ENCODE assay signal across 26 cellular contexts in the genomic region with DNA sequence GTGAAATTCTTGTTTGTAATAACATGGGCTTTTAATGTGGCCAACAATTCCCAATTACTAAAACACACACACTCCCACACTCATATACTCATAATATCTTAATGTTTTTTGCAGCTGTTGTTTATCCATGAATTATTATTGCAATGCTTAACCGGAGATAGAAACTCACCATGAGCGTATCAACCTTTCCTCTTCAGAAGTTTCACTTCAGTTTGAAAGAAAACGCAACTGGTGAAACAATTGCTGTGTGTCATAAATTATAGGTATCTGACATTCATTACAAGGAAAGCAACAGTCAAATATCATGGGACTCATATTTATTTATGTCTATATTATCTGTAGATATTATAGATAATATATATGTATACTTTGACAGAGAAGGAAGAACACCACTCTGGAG.
"Had no signal": no experiment of that assay in that cellular context is flagged by ENCODE, and none has a peak within 500 bp of the region (broad histone marks: within the 10 kb centered on the region; RNA-seq: fewer than 3 reads in every experiment).

No MANE protein-coding gene starts in this region.

- ATAC-seq: activated CD4-positive, CD25-positive, alpha-beta regulatory T cell treated with anti-CD3 and anti-CD28 coated beads, Interleukin-2, amount 50 U/mL, for 24 hours; activated CD8-positive, alpha-beta T cell treated with anti-CD3 and anti-CD28 coated beads for 36 hours; activated T-cell treated with anti-CD3 and anti-CD28 coated beads, Interleukin-2, amount 50 U/mL, for 72 hours; T-cell had no signal

- DNase-seq: activated CD4-positive, alpha-beta T cell treated with anti-CD3 and anti-CD28 coated beads for 4 hours; activated CD8-positive, alpha-beta memory T cell treated with anti-CD3 and anti-CD28 coated beads, Interleukin-2, amount 50 U/mL, for 4 hours; activated CD8-positive, alpha-beta T cell treated with anti-CD3 and anti-CD28 coated beads for 36 hours; activated gamma-delta T cell treated with Interleukin-2 at 50 U/mL for 16 hours; activated naive CD4-positive, alpha-beta T cell treated with anti-CD3 and anti-CD28 coated beads, Interleukin-2, amount 10 ng/mL, durations not matched to agents 7 days and 5 days; activated naive CD8-positive, alpha-beta T cell treated with anti-CD3 and anti-CD28 coated beads for 36 hours; activated T-cell treated with anti-CD3 and anti-CD28 coated beads, Interleukin-2, amount 50 U/mL, for 72 hours; brain microvascular endothelial cell; cerebellar nuclear complex; Kasumi-1; KBM-7; NCI-H1092; NCI-H1417 treated with DMSO at 0.1 percent for 48 hours; NCI-H1694 treated with DMSO at 0.1 percent for 48 hours; NCI-H2029 treated with DMSO at 0.1 percent for 48 hours; NCI-H345; NCI-H510A; NCI-H526 treated with DMSO at 0.1 percent for 48 hours; NCI-H82; NK-92 treated with Interleukin-12 subunit alpha and Interleukin-12 subunit beta, amount 100 ng/mL, for 24 hours; SIG-M5; T-cell; T-helper 2 cell had no signal

- H3K36me3 ChIP-seq: brain microvascular endothelial cell, cardiac muscle cell had no signal

- H3K4me3 ChIP-seq: cardiac muscle cell, SK-N-MC had no signal

- H3K27me3 ChIP-seq: brain microvascular endothelial cell, cardiac muscle cell had no signal

- H3K27ac ChIP-seq: brain microvascular endothelial cell, cardiac muscle cell, SK-N-MC had no signal
